In genomic region chr18:3873698-3874495, GRCh38 we compare ENCODE assay signal across 14 cellular contexts.
A peak's percentile ranks its signal among the peaks of the same experiment; 100 is the strongest.
DNase-seq lines count a peak whose midpoint lies in the region; ATAC-seq and TF ChIP-seq lines count a peak whose summit lies in the region.
"Had no signal": no experiment of that assay in that cellular context is flagged by ENCODE, and none has a peak within 500 bp of the region (broad histone marks: within the 10 kb centered on the region; RNA-seq: fewer than 3 reads in every experiment).

No MANE protein-coding gene starts in this region.

- H3K27ac Mint-ChIP-seq in immature natural killer cell: no peak overlapping the region
- H3K27ac Mint-ChIP-seq: activated naive CD4-positive, alpha-beta T cell treated with anti-CD3 and anti-CD28 coated beads for 36 hours had no signal

- intact Hi-C loops in OCI-LY7 (cut with micrococcal nuclease; ENCODE audit: unreplicated experiment): no loop called here

- no peaks in the 10 kb centered on the region for H4K20me1 ChIP-seq in OCI-LY7 (ENCODE audit: insufficient read depth, low read length)
- H4K20me1 ChIP-seq in smooth muscle cell (ENCODE audit: low read depth): no peaks in the 10 kb centered on the region

- H3K9me2 ChIP-seq in OCI-LY7 (ENCODE audit: insufficient read depth, low read length): no peaks in the 10 kb centered on the region

- POLR2A ChIA-PET in OCI-LY7 (lab: Charles Lee): interaction anchor here (1.1 kb wide), 1 partner anchor 11 kb away, joined by 3 read pairs; no protein-coding TSS in a partner anchor

- H3K27me3 Mint-ChIP-seq in immature natural killer cell (ENCODE audit: low read depth in 3 of 3): peaks cover 0 to 2% (median 2%) of the 10 kb centered on the region in 3 donors

- H3K4me1 ChIP-seq in OCI-LY7 (ENCODE audit: insufficient read depth, low read length, poor library complexity, severe bottlenecking): peaks cover 10% of the 10 kb centered on the region
- no peaks in the 10 kb centered on the region for H3K4me1 ChIP-seq in foreskin keratinocyte
- peaks cover 25% of the 10 kb centered on the region for H3K4me1 ChIP-seq in smooth muscle cell (ENCODE audit: low read depth)
- H3K4me1 ChIP-seq: testis had no signal

- no peak overlapping the region for H3K27ac ChIP-seq in OCI-LY7 (ENCODE audit: low read depth, low read length, poor library complexity, severe bottlenecking)
- H3K27ac ChIP-seq in foreskin keratinocyte: peak overlapping the region; percentile 10
- H3K27ac ChIP-seq in smooth muscle cell (ENCODE audit: low read depth): no peak overlapping the region
- H3K27ac ChIP-seq: testis had no signal

- H3K27me3 ChIP-seq in foreskin keratinocyte (peaks cover 5% of the 10 kb centered on the region), smooth muscle cell (ENCODE audit: low read depth) (no peaks in the 10 kb centered on the region)
- H3K27me3 ChIP-seq: testis had no signal

- no peaks in the 10 kb centered on the region for H3K79me2 ChIP-seq in OCI-LY7 (ENCODE audit: insufficient read depth, low read depth, low read length)
- no peaks in the 10 kb centered on the region for H3K79me2 ChIP-seq in smooth muscle cell (ENCODE audit: low read depth)

- no peaks in the 10 kb centered on the region for H3K4me1 Mint-ChIP-seq in immature natural killer cell

- TF ChIP-seq CTCF in OCI-LY7 (conservative IDR thresholded peaks at IDR 0.05; ENCODE audit: low read length): no peak
- TF ChIP-seq CTCF in foreskin keratinocyte (conservative IDR thresholded peaks at IDR 0.05): no peak
- TF ChIP-seq CTCF in smooth muscle cell (IDR thresholded peaks at IDR 0.05; ENCODE audit: borderline replicate concordance, insufficient read depth, poor library complexity, severe bottlenecking): no peak
- no peak for TF ChIP-seq CTCF in omental fat pad (IDR thresholded peaks at IDR 0.05)

- WGBS in smooth muscle cell (ENCODE audit: low lambda C conversion rate): 42% methylated on average over 8 of the region's 8 CpGs

- H3K4me2 ChIP-seq in OCI-LY7 (ENCODE audit: low read length): no peak overlapping the region
- peak overlapping the region; percentile 73 for H3K4me2 ChIP-seq in smooth muscle cell
- H3K4me2 ChIP-seq: A549 had no signal

- H3K9ac ChIP-seq in smooth muscle cell (ENCODE audit: low read depth): no peak overlapping the region

- H3K36me3 Mint-ChIP-seq in immature natural killer cell: no peaks in the 10 kb centered on the region

- H3K4me3 ChIP-seq in OCI-LY7 (ENCODE audit: low read depth, low read length, poor library complexity, severe bottlenecking) (no peak overlapping the region), smooth muscle cell (peak overlapping the region; percentile 34)
- H3K4me3 ChIP-seq: A549, lung, testis had no signal

- CTCF ChIA-PET in OCI-LY7 (lab: Charles Lee; ENCODE audit: unreplicated experiment): no interaction called here

- H3K36me3 ChIP-seq in OCI-LY7 (ENCODE audit: insufficient read depth, low read length) (no peaks in the 10 kb centered on the region), smooth muscle cell (ENCODE audit: low read depth) (no peaks in the 10 kb centered on the region)

- H3F3A ChIP-seq in smooth muscle cell (ENCODE audit: low read depth): no peaks in the 10 kb centered on the region

- peak in 2 of 3 experiments; percentile 28 to 57 for DNase-seq in NCI-H1417 (lab: John Stamatoyannopoulos, UW)
- DNase-seq in NCI-H1417 treated with DMSO at 0.1 percent for 48 hours (lab: John Stamatoyannopoulos, UW): no peak
- no peak for DNase-seq in OCI-LY7 (ENCODE audit: low spot score)
- no peak for DNase-seq in foreskin keratinocyte
- no peak for DNase-seq in smooth muscle cell (lab: John Stamatoyannopoulos, UW; ENCODE audit: unreplicated experiment)
- DNase-seq in germinal center (ENCODE audit: low spot score): no peak
- no peak for DNase-seq in omental fat pad (ENCODE audit: low spot score)
- no peak for DNase-seq in immature natural killer cell
- DNase-seq: activated CD4-positive, alpha-beta T cell treated with anti-CD3 and anti-CD28 coated beads, Interleukin-2, amount 50 U/mL, for 4 hours; activated naive CD4-positive, alpha-beta T cell treated with anti-CD3 and anti-CD28 coated beads for 36 hours; NCI-H774; testis had no signal

- no peaks in the 10 kb centered on the region for H3K9me3 Mint-ChIP-seq in immature natural killer cell
- H3K9me3 Mint-ChIP-seq: activated naive CD4-positive, alpha-beta T cell treated with anti-CD3 and anti-CD28 coated beads for 36 hours had no signal

- no TSS peak for BruUV-seq in OCI-LY7 (replicated peaks; lab: Mats Ljungman, UMichigan)

- no peaks in the 10 kb centered on the region for H3K9me3 ChIP-seq in OCI-LY7 (ENCODE audit: low read length)
- H3K9me3 ChIP-seq in smooth muscle cell (replicated peaks; ENCODE audit: low read depth): no peaks in the 10 kb centered on the region
- H3K9me3 ChIP-seq: A549, testis had no signal

- no peak overlapping the region for H3K4me3 Mint-ChIP-seq in immature natural killer cell
- H3K4me3 Mint-ChIP-seq: activated naive CD4-positive, alpha-beta T cell treated with anti-CD3 and anti-CD28 coated beads for 36 hours had no signal

- ATAC-seq in foreskin keratinocyte (no peak), omental fat pad (ENCODE audit: low FRiP score) (no peak)
- ATAC-seq: A549 had no signal

- peak overlapping the region; percentile 66 for H2AFZ ChIP-seq in OCI-LY7 (ENCODE audit: low read length)
- H2AFZ ChIP-seq in smooth muscle cell (ENCODE audit: low read depth): peak overlapping the region; percentile 89

Comparison
In these comparisons a context has a peak if more than half of its experiments do, and no peak if none do; other contexts are left out.
1. DNase-seq: peak in NCI-H1417 (2 of 3); none in NCI-H1417 treated with DMSO at 0.1 percent for 48 hours (single experiment), OCI-LY7 (single experiment), foreskin keratinocyte (0 of 2), smooth muscle cell (single experiment), germinal center (single experiment), omental fat pad (single experiment) and immature natural killer cell (0 of 3).